In genomic region chr12:47378907-47379306, GRCh38 we compare ENCODE assay signal across 14 cellular contexts.
DNase-seq lines count a peak whose midpoint lies in the region; ATAC-seq, FAIRE-seq and TF ChIP-seq lines count a peak whose summit lies in the region.
"Had no signal": no experiment of that assay in that cellular context is flagged by ENCODE, and none has a peak within 500 bp of the region (broad histone marks: within the 10 kb centered on the region; RNA-seq: fewer than 3 reads in every experiment).

No MANE protein-coding gene starts in this region.

- H3K27ac Mint-ChIP-seq in activated naive CD4-positive, alpha-beta T cell treated with anti-CD3 and anti-CD28 coated beads, Interleukin-2, amount 50 U/mL, for 24 hours = peak overlapping the region; percentile 97
- H3K27ac Mint-ChIP-seq in astrocyte (ENCODE audit: unreplicated experiment) = no peak overlapping the region
- peak overlapping the region; percentile 75 for H3K27ac Mint-ChIP-seq in stimulated activated effector memory CD8-positive, alpha-beta T cell treated with anti-CD3 and anti-CD28 coated beads, Interleukin-12 subunit alpha, Interleukin-12 subunit beta, amount 100 ng/mL, for 72 hours

- peaks cover 25% of the 10 kb centered on the region for H3K9me3 Mint-ChIP-seq in activated naive CD4-positive, alpha-beta T cell treated with anti-CD3 and anti-CD28 coated beads, Interleukin-2, amount 50 U/mL, for 24 hours
- no peaks in the 10 kb centered on the region for H3K9me3 Mint-ChIP-seq in astrocyte (ENCODE audit: unreplicated experiment)
- H3K9me3 Mint-ChIP-seq in stimulated activated effector memory CD8-positive, alpha-beta T cell treated with anti-CD3 and anti-CD28 coated beads, Interleukin-12 subunit alpha, Interleukin-12 subunit beta, amount 100 ng/mL, for 72 hours = peaks cover 3% of the 10 kb centered on the region

- H4K20me1 ChIP-seq in astrocyte (ENCODE audit: insufficient read depth, low read length) = no peaks in the 10 kb centered on the region

- H3K4me3 ChIP-seq in astrocyte (ENCODE audit: insufficient read depth, low read depth, low read length) = no peak overlapping the region
- no peak overlapping the region for H3K4me3 ChIP-seq in aorta (ENCODE audit: low read length in 2 of 2)

- ATAC-seq in stimulated activated effector memory CD8-positive, alpha-beta T cell treated with anti-CD3 and anti-CD28 coated beads, Interleukin-12 subunit alpha, Interleukin-12 subunit beta, amount 100 ng/mL, for 72 hours = peak; percentile 26
- no peak for ATAC-seq in aorta (ENCODE audit: low FRiP score)
- ATAC-seq: foreskin keratinocyte had no signal

- TF ChIP-seq CTCF in astrocyte (IDR thresholded peaks at IDR 0.05; ENCODE audit: insufficient read depth, low read depth, low read length) = no peak

- no peak for DNase-seq in activated naive CD4-positive, alpha-beta T cell (lab: John Stamatoyannopoulos, UW)
- peak; percentile 8 for DNase-seq in MV-4-11 (lab: John Stamatoyannopoulos, UW)
- DNase-seq in astrocyte (ENCODE audit: low read depth) = no peak
- no peak for DNase-seq in stimulated activated effector memory CD8-positive, alpha-beta T cell treated with anti-CD3 and anti-CD28 coated beads, Interleukin-12 subunit alpha, Interleukin-12 subunit beta, amount 100 ng/mL, for 72 hours (ENCODE audit: low spot score in 2 of 2)
- no peak for DNase-seq in DMS114 treated with DMSO at 0.1 percent for 48 hours (lab: John Stamatoyannopoulos, UW; ENCODE audit: unreplicated experiment)
- no peak for DNase-seq in aorta
- DNase-seq in NCI-H524 treated with DMSO at 0.1 percent for 48 hours (lab: John Stamatoyannopoulos, UW) = no peak
- DNase-seq: activated effector memory CD4-positive, alpha-beta T cell treated with anti-CD3 and anti-CD28 coated beads, Interleukin-2, amount 50 U/mL, for 16 hours; foreskin keratinocyte; kidney glomerular epithelial cell; stimulated activated CD4-positive, alpha-beta T cell treated with anti-CD3 and anti-CD28 coated beads, Interleukin-12 subunit alpha, Interleukin-12 subunit beta, amount 100 ng/mL, for 4 hours had no signal

- intact Hi-C loops in aorta (cut with DNase I) = no loop called here

- no peak overlapping the region for H3K4me2 ChIP-seq in astrocyte (ENCODE audit: low read length)

- peaks cover 70% of the 10 kb centered on the region for H3K4me1 Mint-ChIP-seq in activated naive CD4-positive, alpha-beta T cell treated with anti-CD3 and anti-CD28 coated beads, Interleukin-2, amount 50 U/mL, for 24 hours
- H3K4me1 Mint-ChIP-seq in astrocyte (ENCODE audit: low read depth, unreplicated experiment) = peaks cover 6% of the 10 kb centered on the region
- H3K4me1 Mint-ChIP-seq in stimulated activated effector memory CD8-positive, alpha-beta T cell treated with anti-CD3 and anti-CD28 coated beads, Interleukin-12 subunit alpha, Interleukin-12 subunit beta, amount 100 ng/mL, for 72 hours = peaks cover 38% of the 10 kb centered on the region

- no peak overlapping the region for H3K4me3 Mint-ChIP-seq in activated naive CD4-positive, alpha-beta T cell treated with anti-CD3 and anti-CD28 coated beads, Interleukin-2, amount 50 U/mL, for 24 hours
- H3K4me3 Mint-ChIP-seq in astrocyte (ENCODE audit: unreplicated experiment) = no peak overlapping the region
- H3K4me3 Mint-ChIP-seq in stimulated activated effector memory CD8-positive, alpha-beta T cell treated with anti-CD3 and anti-CD28 coated beads, Interleukin-12 subunit alpha, Interleukin-12 subunit beta, amount 100 ng/mL, for 72 hours = no peak overlapping the region

- H3K27ac ChIP-seq in astrocyte (ENCODE audit: low read depth, low read length) (peak overlapping the region; percentile 7), aorta (ENCODE audit: low read depth in 1 of 2, low read length in 2 of 2) (peak overlapping the region in 1 of 2 donors; percentile 67)
- H3K27ac ChIP-seq: foreskin keratinocyte, neutrophil, RWPE1 had no signal

- H3K27me3 ChIP-seq in astrocyte (ENCODE audit: insufficient read depth, low read length) (no peaks in the 10 kb centered on the region), aorta (ENCODE audit: control insufficient read depth in 1 of 2, insufficient read depth in 2 of 2, low read length in 1 of 2) (no peaks in the 10 kb centered on the region)
- H3K27me3 ChIP-seq: foreskin keratinocyte, neutrophil had no signal

- no peak overlapping the region for H2AFZ ChIP-seq in astrocyte (ENCODE audit: low read depth, low read length)

- peaks cover 14% of the 10 kb centered on the region for H3K36me3 Mint-ChIP-seq in activated naive CD4-positive, alpha-beta T cell treated with anti-CD3 and anti-CD28 coated beads, Interleukin-2, amount 50 U/mL, for 24 hours
- H3K36me3 Mint-ChIP-seq in astrocyte (ENCODE audit: low read depth, unreplicated experiment) = no peaks in the 10 kb centered on the region
- no peaks in the 10 kb centered on the region for H3K36me3 Mint-ChIP-seq in stimulated activated effector memory CD8-positive, alpha-beta T cell treated with anti-CD3 and anti-CD28 coated beads, Interleukin-12 subunit alpha, Interleukin-12 subunit beta, amount 100 ng/mL, for 72 hours

- H3K4me1 ChIP-seq in astrocyte (ENCODE audit: insufficient read depth, low read length) (peaks cover 16% of the 10 kb centered on the region), aorta (ENCODE audit: control insufficient read depth in 1 of 2, insufficient read depth in 2 of 2, low read length in 2 of 2) (no peaks in the 10 kb centered on the region)
- H3K4me1 ChIP-seq: foreskin keratinocyte had no signal

- no peak overlapping the region for H3K9ac ChIP-seq in astrocyte (ENCODE audit: low read length)

- no peak for FAIRE-seq in astrocyte (lab: Jason Lieb, UNC)

- H3K9me3 ChIP-seq in astrocyte (ENCODE audit: insufficient read depth, low read depth, low read length) = no peaks in the 10 kb centered on the region
- H3K9me3 ChIP-seq in aorta (ENCODE audit: control insufficient read depth, low read length) = no peaks in the 10 kb centered on the region
- H3K9me3 ChIP-seq: neutrophil had no signal

- H3K27me3 Mint-ChIP-seq in activated naive CD4-positive, alpha-beta T cell treated with anti-CD3 and anti-CD28 coated beads, Interleukin-2, amount 50 U/mL, for 24 hours = no peaks in the 10 kb centered on the region
- H3K27me3 Mint-ChIP-seq in astrocyte (ENCODE audit: low read depth, unreplicated experiment) = no peaks in the 10 kb centered on the region

- H3K36me3 ChIP-seq in astrocyte (ENCODE audit: insufficient read depth, low read length) (no peaks in the 10 kb centered on the region), aorta (ENCODE audit: control insufficient read depth in 1 of 2, insufficient read depth in 2 of 2, low read length in 1 of 2) (no peaks in the 10 kb centered on the region)
- H3K36me3 ChIP-seq: neutrophil had no signal

- no peaks in the 10 kb centered on the region for H3K79me2 ChIP-seq in astrocyte (ENCODE audit: insufficient read depth, low read length)
